ENCODE assay signal across 9 cellular contexts in the genomic region with DNA sequence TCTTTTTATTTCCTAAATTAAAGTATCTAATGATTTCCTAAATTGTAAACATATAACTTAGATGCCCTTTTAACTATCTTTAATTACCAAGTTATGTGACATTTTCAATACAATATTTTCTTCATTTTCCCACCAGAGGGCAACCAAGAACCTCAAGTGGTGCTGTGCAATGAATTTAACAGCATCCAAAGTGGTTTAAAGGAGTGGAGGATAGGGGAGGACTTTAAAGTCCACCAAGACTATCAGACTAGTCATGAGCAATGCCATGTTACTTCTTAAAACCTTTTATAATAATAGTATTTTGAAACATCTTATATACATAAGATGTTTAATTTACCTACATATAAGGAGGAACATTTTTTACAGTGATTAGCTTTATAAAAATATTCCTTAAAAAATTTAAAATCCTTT.
A peak's percentile ranks its signal among the peaks of the same experiment; 100 is the strongest.
DNase-seq lines count a peak whose midpoint lies in the region; ATAC-seq and TF ChIP-seq lines count a peak whose summit lies in the region.
"Had no signal": no experiment of that assay in that cellular context is flagged by ENCODE, and none has a peak within 500 bp of the region (broad histone marks: within the 10 kb centered on the region; RNA-seq: fewer than 3 reads in every experiment).

No MANE protein-coding gene starts in this region.

- TF ChIP-seq CTCF in foreskin fibroblast (IDR thresholded peaks at IDR 0.05; ENCODE audit: low read depth, low read length) (peak; percentile 36), psoas muscle (IDR thresholded peaks at IDR 0.05) (peak; percentile 57)

- no peaks in the 10 kb centered on the region for H3K27me3 ChIP-seq in psoas muscle (ENCODE audit: insufficient read depth in 3 of 3, low read length in 2 of 3)

- intact Hi-C loops in psoas muscle (cut with DNase I), result loop anchor here in 1 of 2 donors (5.0 kb wide), 1 partner anchor 283 kb away; no protein-coding TSS in a partner anchor

- no peaks in the 10 kb centered on the region for H3K9me3 ChIP-seq in psoas muscle

- H3K36me3 ChIP-seq in psoas muscle (ENCODE audit: insufficient read depth in 1 of 2, low read depth in 1 of 2), result no peaks in the 10 kb centered on the region

- ATAC-seq in SK-N-SH treated with all-trans-retinoic acid at 6 μM for 48 hours (peak; percentile 80), psoas muscle (peak in 3 of 4 donors; percentile 51 to 74 (median 66)), HG03439 (IDR thresholded peaks at IDR 0.05; ENCODE audit: unreplicated experiment) (no peak)

- H3K27ac ChIP-seq in psoas muscle, result no peak overlapping the region

- DNase-seq in NOMO-1 (lab: John Stamatoyannopoulos, UW; ENCODE audit: unreplicated experiment in 2 of 2) (peak; percentile 17 to 68), NOMO-1 treated with dmso at 0.1 percent for 144 hours (lab: John Stamatoyannopoulos, UW; ENCODE audit: unreplicated experiment) (no peak), M059J (ENCODE audit: low read depth) (peak; percentile 74), foreskin fibroblast (peak; percentile 34 to 74), psoas muscle (no peak), occipital lobe (lab: John Stamatoyannopoulos, UW) (no peak)
- DNase-seq: activated naive CD8-positive, alpha-beta T cell treated with anti-CD3 and anti-CD28 coated beads, Interleukin-2, amount 10 ng/mL, durations not matched to agents 7 days and 5 days had no signal

- peaks cover 37% of the 10 kb centered on the region for H3K4me1 ChIP-seq in psoas muscle

- no peak overlapping the region for H3K4me3 ChIP-seq in foreskin fibroblast (ENCODE audit: low read depth in 1 of 2, low read length in 2 of 2)
- no peak overlapping the region for H3K4me3 ChIP-seq in psoas muscle

TF ChIP-seq in SK-N-SH treated with all-trans-retinoic acid at 6 μM for 48 hours, 23 proteins besides CTCF, POLR2A, EP300 and RAD21:
- TF ChIP-seq ISL1 (CRISPR knock-in tag; IDR thresholded peaks at IDR 0.05), result no peak
- TF ChIP-seq ZFP30 (CRISPR knock-in tag; IDR thresholded peaks at IDR 0.05), result peak; percentile 75
TF ChIP-seq in SK-N-SH treated with all-trans-retinoic acid at 6 μM for 48 hours: peak in this region for 1.

Comparison
In these comparisons a context has a peak if more than half of its experiments do, and no peak if none do; other contexts are left out.
1. DNase-seq: peak in NOMO-1 (2 of 2), M059J (single experiment) and foreskin fibroblast (2 of 2); none in NOMO-1 treated with dmso at 0.1 percent for 144 hours (single experiment), psoas muscle (0 of 2) and occipital lobe (single experiment).